In genomic region chr5:136269978-136270377, GRCh38 we compare ENCODE assay signal across 17 cellular contexts.
DNase-seq lines count a peak whose midpoint lies in the region; ATAC-seq, FAIRE-seq and TF ChIP-seq lines count a peak whose summit lies in the region.
"Had no signal": no experiment of that assay in that cellular context is flagged by ENCODE, and none has a peak within 500 bp of the region (broad histone marks: within the 10 kb centered on the region; RNA-seq: fewer than 3 reads in every experiment).

No MANE protein-coding gene starts in this region.

- no peaks in the 10 kb centered on the region for H3K9me3 Mint-ChIP-seq in MCF 10A (ENCODE audit: unreplicated experiment)
- H3K9me3 Mint-ChIP-seq in activated T-cell treated with anti-CD3 and anti-CD28 coated beads, Interleukin-2, amount 50 U/mL, for 4 hours = no peaks in the 10 kb centered on the region
- H3K9me3 Mint-ChIP-seq: CD4-positive, alpha-beta T cell had no signal

- H4K20me1 ChIP-seq in K562 (replicated peaks; ENCODE audit: control insufficient read depth, insufficient read depth, low read length) = no peaks in the 10 kb centered on the region

- TF ChIP-seq CTCF in K562 (IDR thresholded peaks at IDR 0.05 in 2 of 3, conservative IDR thresholded peaks at IDR 0.05 in 1 of 3; ENCODE audit: insufficient read depth in 2 of 3, low read depth in 1 of 3, low read length in 3 of 3) = no peak
- no peak for TF ChIP-seq CTCF in MCF 10A (IDR thresholded peaks at IDR 0.05; ENCODE audit: unreplicated experiment)

- 7% methylated on average over 8 of the region's 8 CpGs for WGBS in K562 (ENCODE audit: insufficient coverage, low coverage, missing lambda C conversion rate)

- no peak overlapping the region for H3K27ac ChIP-seq in K562 (ENCODE audit: extremely low read depth, low read depth, low read length)
- H3K27ac ChIP-seq: KMS-11 had no signal

- H3K9me1 ChIP-seq in K562 (ENCODE audit: control insufficient read depth, insufficient read depth, low read length) = no peaks in the 10 kb centered on the region

- H3K79me2 ChIP-seq in K562 (ENCODE audit: control insufficient read depth, insufficient read depth, low read length) = no peaks in the 10 kb centered on the region

- ATAC-seq in GM18867 (IDR thresholded peaks at IDR 0.05; ENCODE audit: unreplicated experiment) = peak; percentile 73
- peak; percentile 53 for ATAC-seq in HG03025 (IDR thresholded peaks at IDR 0.05; ENCODE audit: low FRiP score, unreplicated experiment)
- no peak for ATAC-seq in K562
- no peak for ATAC-seq in activated T-cell treated with anti-CD3 and anti-CD28 coated beads, Interleukin-2, amount 50 U/mL, for 4 hours

- H3K27me3 ChIP-seq in K562 (ENCODE audit: control insufficient read depth in 2 of 2, insufficient read depth in 2 of 2, low read length in 2 of 2) = peaks cover 0 to 4% of the 10 kb centered on the region in 2 experiments; a peak in 1 of 5 replicates

- H3K27ac Mint-ChIP-seq in MCF 10A (ENCODE audit: low read depth, unreplicated experiment) = no peak overlapping the region
- H3K27ac Mint-ChIP-seq: B cell; CD4-positive, alpha-beta T cell; IgD-negative memory B cell had no signal

- no peak overlapping the region for H2AFZ ChIP-seq in K562 (ENCODE audit: low read depth, low read length)

- H3K36me3 ChIP-seq in K562 (ENCODE audit: control insufficient read depth, insufficient read depth, low read length) = no peaks in the 10 kb centered on the region
- H3K36me3 ChIP-seq: HAP-1 had no signal

- H3K4me1 Mint-ChIP-seq in MCF 10A (ENCODE audit: insufficient read depth, unreplicated experiment) = no peaks in the 10 kb centered on the region
- no peaks in the 10 kb centered on the region for H3K4me1 Mint-ChIP-seq in activated T-cell treated with anti-CD3 and anti-CD28 coated beads, Interleukin-2, amount 50 U/mL, for 4 hours (ENCODE audit: low read depth)
- H3K4me1 Mint-ChIP-seq: B cell, IgD-negative memory B cell had no signal

- DNase-seq in K562 (ENCODE audit: extremely low read depth in 1 of 4, low spot score in 3 of 4) (no peak), MCF 10A (ENCODE audit: unreplicated experiment) (no peak), NCI-H2171 treated with DMSO at 0.1 percent for 48 hours (lab: John Stamatoyannopoulos, UW) (no peak), activated T-cell treated with anti-CD3 and anti-CD28 coated beads for 4 hours (no peak)
- no peak for DNase-seq in activated T-cell treated with anti-CD3 and anti-CD28 coated beads, Interleukin-2, amount 50 U/mL, for 4 hours
- DNase-seq: C1 segment of cervical spinal cord; Calu3; CD4-positive, alpha-beta T cell; DMS79; GOT3 had no signal

- H3K4me3 ChIP-seq in K562 = no peak overlapping the region
- H3K4me3 ChIP-seq: HAP-1 had no signal

- H3K4me1 ChIP-seq in K562 (replicated peaks in 1 of 2; ENCODE audit: control insufficient read depth in 2 of 2, insufficient read depth in 2 of 2, low read length in 2 of 2) = no peaks in the 10 kb centered on the region
- H3K4me1 ChIP-seq: HAP-1 had no signal

- H3K4me3 Mint-ChIP-seq in MCF 10A (ENCODE audit: unreplicated experiment) = no peak overlapping the region
- no peak overlapping the region for H3K4me3 Mint-ChIP-seq in activated T-cell treated with anti-CD3 and anti-CD28 coated beads, Interleukin-2, amount 50 U/mL, for 4 hours
- H3K4me3 Mint-ChIP-seq: B cell; CD4-positive, alpha-beta T cell; IgD-negative memory B cell had no signal

- H3K27me3 Mint-ChIP-seq in MCF 10A (ENCODE audit: insufficient read depth, unreplicated experiment) = peaks cover 59% of the 10 kb centered on the region
- peaks cover 13% of the 10 kb centered on the region for H3K27me3 Mint-ChIP-seq in activated T-cell treated with anti-CD3 and anti-CD28 coated beads, Interleukin-2, amount 50 U/mL, for 4 hours (ENCODE audit: low read depth)

- no peaks in the 10 kb centered on the region for H3K36me3 Mint-ChIP-seq in MCF 10A (ENCODE audit: insufficient read depth, unreplicated experiment)
- no peaks in the 10 kb centered on the region for H3K36me3 Mint-ChIP-seq in activated T-cell treated with anti-CD3 and anti-CD28 coated beads, Interleukin-2, amount 50 U/mL, for 4 hours (ENCODE audit: insufficient read depth)
- H3K36me3 Mint-ChIP-seq: IgD-negative memory B cell had no signal

- intact Hi-C loops in K562 (cut with micrococcal nuclease) = no loop called here
- intact Hi-C loops in MCF 10A (cut with micrococcal nuclease) = no loop called here

- BruUV-seq in K562 (replicated peaks; lab: Mats Ljungman, UMichigan) (no TSS peak), MCF 10A (replicated peaks; lab: Mats Ljungman, UMichigan) (no TSS peak)

- no peak for FAIRE-seq in K562 (lab: Jason Lieb, UNC)
- FAIRE-seq: A204.1 had no signal

- H3K4me2 ChIP-seq in K562 (ENCODE audit: insufficient read depth, low read length) = no peak overlapping the region
- H3K4me2 ChIP-seq: KMS-11 had no signal

- no peak for TF ChIP-seq RAD21 in K562 (CRISPR knock-in tag; conservative IDR thresholded peaks at IDR 0.05 in 1 of 2, IDR thresholded peaks at IDR 0.05 in 1 of 2)

- TF ChIP-seq POLR2A in K562 (conservative IDR thresholded peaks at IDR 0.05) = no peak

- CTCF ChIA-PET in K562 (lab: Yijun Ruan, JAX; ENCODE audit: low intra/inter-chr PET ratio) (interaction anchor here (0.6 kb wide), 1 partner anchor 500 kb away, joined by 3 read pairs; no protein-coding TSS in a partner anchor), MCF 10A (lab: Yijun Ruan, JAX) (interaction anchor here (2.5 kb wide), 1 partner anchor 20 kb away, joined by 16 read pairs; no protein-coding TSS in a partner anchor)

- H3K9me3 ChIP-seq in K562 (replicated peaks; ENCODE audit: control insufficient read depth, insufficient read depth, low read depth, low read length) = no peaks in the 10 kb centered on the region
- H3K9me3 ChIP-seq: HAP-1 had no signal

- in situ Hi-C loops in K562 (cut with MboI) = no loop called here

- no peak overlapping the region for H3K9ac ChIP-seq in K562 (ENCODE audit: insufficient read depth in 1 of 2, low read depth in 2 of 2, low read length in 2 of 2)
- H3K9ac ChIP-seq: KMS-11 had no signal

- POLR2A ChIA-PET in K562 (lab: Yijun Ruan, JAX) (no interaction called here), MCF 10A (lab: Yijun Ruan, JAX) (no interaction called here)

- TF ChIP-seq EP300 in K562 (IDR thresholded peaks at IDR 0.05; ENCODE audit: low read length) = no peak

TF ChIP-seq in K562, 482 proteins besides CTCF, POLR2A, EP300 and RAD21:
- TF ChIP-seq MIER1 (IDR thresholded peaks at IDR 0.05; ENCODE audit: low read depth) (no peak), EGR1 (conservative IDR thresholded peaks at IDR 0.05) (peak; percentile 20; the same call in 1 of the 2 replicates)

Comparison
In these comparisons a context has a peak if more than half of its experiments do, and no peak if none do; other contexts are left out.
1. ATAC-seq: peak in GM18867 (single experiment) and HG03025 (single experiment); none in K562 (single experiment) and activated T-cell treated with anti-CD3 and anti-CD28 coated beads, Interleukin-2, amount 50 U/mL, for 4 hours (0 of 2).